In genomic region chr1:84944767-84945486, GRCh38 we compare ENCODE assay signal across 8 cellular contexts. TPM values are rescaled to one million over a fixed set of nuclear protein-coding genes. Genes with fewer than 3 reads are reported as not detected.
DNase-seq lines count a peak whose midpoint lies in the region; ATAC-seq and TF ChIP-seq lines count a peak whose summit lies in the region.

No MANE protein-coding gene starts in this region.

- POLR2A ChIA-PET in Panc1 (lab: Charles Lee) = interaction anchor here (0.6 kb wide), 3 partner anchors 36 to 83 kb away, joined by 3 to 4 read pairs (median 3); no protein-coding TSS in a partner anchor

- H3K4me2 ChIP-seq in DOHH2 (ENCODE audit: low read length) = peak overlapping the region; percentile 87

- H3K27me3 Mint-ChIP-seq in activated T-helper 17 cell treated with anti-CD3 and anti-CD28 coated beads, Interleukin-2, amount 50 U/mL, for 72 hours = no peaks in the 10 kb centered on the region

- TF ChIP-seq CTCF in DOHH2 (IDR thresholded peaks at IDR 0.05; ENCODE audit: low read depth, low read length, poor library complexity, severe bottlenecking) (peak; percentile 97), Panc1 (IDR thresholded peaks at IDR 0.05) (peak; percentile 100), fibroblast of villous mesenchyme (IDR thresholded peaks at IDR 0.05; ENCODE audit: insufficient read depth, low read depth, low read length) (peak; percentile 95), thoracic aorta (IDR thresholded peaks at IDR 0.05) (peak; percentile 90)

- ATAC-seq in GM21717 (IDR thresholded peaks at IDR 0.05; ENCODE audit: unreplicated experiment) (peak; percentile 86), Panc1 (peak; percentile 96), thoracic aorta (ENCODE audit: insufficient number of reproducible peaks, low FRiP score, low read depth) (peak; percentile 94)
- peak; percentile 91 for ATAC-seq in activated T-helper 17 cell treated with anti-CD3 and anti-CD28 coated beads, Interleukin-2, amount 50 U/mL, for 72 hours (replicated peaks)

- H4K20me1 ChIP-seq in DOHH2 (ENCODE audit: control insufficient read depth, insufficient read depth, low read depth, low read length) = no peaks in the 10 kb centered on the region

- in situ Hi-C loops in Panc1 (cut with HindIII; ENCODE audit: low pct_unique_long_range_greater_than_20kb, low sequenced_read_pairs) = no loop called here

- intact Hi-C loops in Panc1 (cut with micrococcal nuclease; ENCODE audit: unreplicated experiment) = loop anchor here (1.0 kb wide), 3 partner anchors 82 to 310 kb away; no protein-coding TSS in a partner anchor

- no peaks in the 10 kb centered on the region; the same call in 1 of the 2 replicates for H3F3A ChIP-seq in DOHH2 (ENCODE audit: control insufficient read depth, insufficient read depth)

- peak overlapping the region; percentile 72 for H3K4me3 ChIP-seq in DOHH2 (ENCODE audit: low read length)
- peak overlapping the region; percentile 24 to 34 for H3K4me3 ChIP-seq in Panc1 (ENCODE audit: low read depth in 2 of 2, low read length in 2 of 2)
- peak overlapping the region; percentile 50 for H3K4me3 ChIP-seq in fibroblast of villous mesenchyme (ENCODE audit: low read depth, low read length)
- H3K4me3 ChIP-seq in thoracic aorta = peak overlapping the region; percentile 73

- H3K27me3 ChIP-seq in DOHH2 (ENCODE audit: control insufficient read depth, low read length) = no peaks in the 10 kb centered on the region
- H3K27me3 ChIP-seq in Panc1 (ENCODE audit: control insufficient read depth, insufficient read depth, low read length) = no peaks in the 10 kb centered on the region
- H3K27me3 ChIP-seq in thoracic aorta (replicated peaks; ENCODE audit: insufficient read depth) = no peaks in the 10 kb centered on the region

- H3K79me2 ChIP-seq in DOHH2 (ENCODE audit: control insufficient read depth, low read length) = 0 out of 2 replicates have a peak, but pooled peaks cover 3% of the 10 kb centered on the region

- peaks cover 13% of the 10 kb centered on the region for H3K4me1 ChIP-seq in DOHH2 (ENCODE audit: control insufficient read depth, low read length)
- no peaks in the 10 kb centered on the region for H3K4me1 ChIP-seq in Panc1 (ENCODE audit: control insufficient read depth, insufficient read depth, low read length)
- peaks cover 4 to 6% of the 10 kb centered on the region in 2 donors for H3K4me1 ChIP-seq in thoracic aorta (ENCODE audit: control insufficient read depth in 1 of 2, low read depth in 2 of 2)

- H3K36me3 ChIP-seq in DOHH2 (ENCODE audit: control insufficient read depth, low read length) = peaks cover 26% of the 10 kb centered on the region
- H3K36me3 ChIP-seq in Panc1 (ENCODE audit: control insufficient read depth, insufficient read depth, low read length) = no peaks in the 10 kb centered on the region
- H3K36me3 ChIP-seq in thoracic aorta = no peaks in the 10 kb centered on the region

- CTCF ChIA-PET in Panc1 (lab: Charles Lee) = interaction anchor here (0.6 to 3.0 kb wide), 27 partner anchors 9 to 314 kb away, joined by 3 to 83 read pairs (median 4); partner anchors contain the start of genes C1orf52 and MCOLN2

- H3K36me3 Mint-ChIP-seq in activated T-helper 17 cell treated with anti-CD3 and anti-CD28 coated beads, Interleukin-2, amount 50 U/mL, for 72 hours (ENCODE audit: low read depth) = peaks cover 48% of the 10 kb centered on the region

- H3K9me3 ChIP-seq in DOHH2 (ENCODE audit: control insufficient read depth, insufficient read depth, low read length) (no peaks in the 10 kb centered on the region), Panc1 (ENCODE audit: control insufficient read depth, insufficient read depth, low read depth, low read length) (no peaks in the 10 kb centered on the region), thoracic aorta (no peaks in the 10 kb centered on the region)

- no TSS peak for BruUV-seq in Panc1 (replicated peaks; lab: Mats Ljungman, UMichigan)

- peak; percentile 86 for DNase-seq in KG1 (lab: John Stamatoyannopoulos, UW)
- DNase-seq in Panc1 (ENCODE audit: low read depth, low spot score) = peak; percentile 94
- DNase-seq in fibroblast of villous mesenchyme (ENCODE audit: low read depth) = peak; percentile 94
- DNase-seq in non-pigmented ciliary epithelial cell (ENCODE audit: low read depth) = peak; percentile 81
- no peak for DNase-seq in thoracic aorta (ENCODE audit: low spot score)

- H3K4me3 Mint-ChIP-seq in activated T-helper 17 cell treated with anti-CD3 and anti-CD28 coated beads, Interleukin-2, amount 50 U/mL, for 72 hours = peak overlapping the region; percentile 69

- H3K27ac ChIP-seq in DOHH2 (ENCODE audit: low read depth, low read length) (peak overlapping the region; percentile 41), Panc1 (ENCODE audit: low read length) (peak overlapping the region; percentile 74), thoracic aorta (peak overlapping the region; percentile 13 to 49)

- H3K9me2 ChIP-seq in DOHH2 (replicated peaks; ENCODE audit: control insufficient read depth, low read length) = no peaks in the 10 kb centered on the region

- no peaks in the 10 kb centered on the region for H3K9me3 Mint-ChIP-seq in activated T-helper 17 cell treated with anti-CD3 and anti-CD28 coated beads, Interleukin-2, amount 50 U/mL, for 72 hours

- H3K27ac Mint-ChIP-seq in activated T-helper 17 cell treated with anti-CD3 and anti-CD28 coated beads, Interleukin-2, amount 50 U/mL, for 72 hours = peak overlapping the region; percentile 86

- peaks cover 5% of the 10 kb centered on the region for H3K4me1 Mint-ChIP-seq in activated T-helper 17 cell treated with anti-CD3 and anti-CD28 coated beads, Interleukin-2, amount 50 U/mL, for 72 hours

RNA-seq across cellular contexts. Expression of gene LPAR3, which starts 51.9 kb away (rescaled TPM):
- total RNA-seq in Panc1 (2021; ENCODE audit: unreplicated experiment) (6.3 TPM), fibroblast of villous mesenchyme (1.9 and 2.6 TPM in 2 replicates), thoracic aorta (1 to 10 TPM; 1.1 to 2.7 TPM)
- 13.1 TPM for polyA plus RNA-seq in Panc1 (2012; ENCODE audit: insufficient read length)
- total RNA-seq in activated T-helper 17 cell treated with anti-CD3 and anti-CD28 coated beads, Interleukin-2, amount 50 U/mL, for 72 hours = 1 to 10 TPM in 1 of 2 donors, not detected in 1; 1.1 TPM

RNA-seq across cellular contexts. Expression of gene MCOLN2, which starts 52.0 kb away (rescaled TPM):
- total RNA-seq in Panc1 (2021; ENCODE audit: unreplicated experiment) = 22.5 TPM
- polyA plus RNA-seq in Panc1 (2012; ENCODE audit: insufficient read length) = 11.0 TPM
- total RNA-seq in activated T-helper 17 cell treated with anti-CD3 and anti-CD28 coated beads, Interleukin-2, amount 50 U/mL, for 72 hours = 10 to 100 TPM; 25.6 to 43.8 TPM
- 1.3 and 1.7 TPM in 2 replicates for total RNA-seq in fibroblast of villous mesenchyme
- total RNA-seq in thoracic aorta = 1 to 10 TPM; 1.2 to 1.8 TPM
